Comparison of ENCODE assay signal across 13 cellular contexts in the genomic region with DNA sequence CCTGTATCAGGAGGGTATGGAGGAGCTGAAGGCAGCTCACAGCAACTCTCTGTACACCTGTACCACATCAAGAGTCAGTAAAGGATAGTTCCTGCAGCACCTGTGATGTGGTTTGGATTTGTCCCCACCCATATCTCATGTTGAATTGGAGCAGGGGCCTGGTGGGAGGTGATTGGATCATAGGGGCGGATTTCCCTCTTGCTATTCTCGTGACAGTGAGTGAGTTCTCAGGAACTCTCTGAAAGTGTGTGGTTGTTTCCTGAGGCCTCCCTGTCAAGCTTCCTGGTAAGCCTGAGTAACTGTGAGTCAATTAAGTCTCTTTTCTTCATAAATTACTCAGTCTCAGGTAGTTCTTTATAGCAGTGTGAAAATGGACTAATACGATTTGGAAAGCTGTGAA.
A peak's percentile ranks its signal among the peaks of the same experiment; 100 is the strongest.
DNase-seq lines count a peak whose midpoint lies in the region; ATAC-seq and TF ChIP-seq lines count a peak whose summit lies in the region.
"Had no signal": no experiment of that assay in that cellular context is flagged by ENCODE, and none has a peak within 500 bp of the region (broad histone marks: within the 10 kb centered on the region; RNA-seq: fewer than 3 reads in every experiment).

No MANE protein-coding gene starts in this region.

- H3K4me3 Mint-ChIP-seq in nephron progenitor cell: no peak overlapping the region
- no peak overlapping the region for H3K4me3 Mint-ChIP-seq in stimulated activated naive B cell treated with anti-CD40 and anti-IgM and Interleukin-4, amounts not matched to agents 10 μg/mL and 1 μg/mL and 100 μg/mL, for 72 hours
- H3K4me3 Mint-ChIP-seq: neural progenitor cell had no signal

- peak overlapping the region; percentile 12 for H3K27ac Mint-ChIP-seq in nephron progenitor cell
- no peak overlapping the region for H3K27ac Mint-ChIP-seq in stimulated activated naive B cell treated with anti-CD40 and anti-IgM and Interleukin-4, amounts not matched to agents 10 μg/mL and 1 μg/mL and 100 μg/mL, for 72 hours
- H3K27ac Mint-ChIP-seq: neural progenitor cell had no signal

- H3K36me3 Mint-ChIP-seq in nephron progenitor cell (ENCODE audit: low read depth): peaks cover 64% of the 10 kb centered on the region
- H3K36me3 Mint-ChIP-seq in stimulated activated naive B cell treated with anti-CD40 and anti-IgM and Interleukin-4, amounts not matched to agents 10 μg/mL and 1 μg/mL and 100 μg/mL, for 72 hours: peaks cover 2 to 29% of the 10 kb centered on the region in 2 donors

- H3K27me3 Mint-ChIP-seq in nephron progenitor cell (ENCODE audit: low read depth, poor library complexity): peaks cover 5% of the 10 kb centered on the region
- no peaks in the 10 kb centered on the region for H3K27me3 Mint-ChIP-seq in stimulated activated naive B cell treated with anti-CD40 and anti-IgM and Interleukin-4, amounts not matched to agents 10 μg/mL and 1 μg/mL and 100 μg/mL, for 72 hours

- H3K9me3 Mint-ChIP-seq in nephron progenitor cell: no peaks in the 10 kb centered on the region
- H3K9me3 Mint-ChIP-seq in stimulated activated naive B cell treated with anti-CD40 and anti-IgM and Interleukin-4, amounts not matched to agents 10 μg/mL and 1 μg/mL and 100 μg/mL, for 72 hours: no peaks in the 10 kb centered on the region
- H3K9me3 Mint-ChIP-seq: neural progenitor cell had no signal

- ATAC-seq in stimulated activated naive B cell treated with anti-CD40 and anti-IgM and Interleukin-4, amounts not matched to agents 10 μg/mL and 1 μg/mL and 100 μg/mL, for 72 hours (replicated peaks): peak; percentile 67 to 80
- ATAC-seq: A549, left cardiac atrium had no signal

- H3K4me1 Mint-ChIP-seq in nephron progenitor cell: peaks cover 55% of the 10 kb centered on the region
- peaks cover 24 to 30% of the 10 kb centered on the region in 2 donors for H3K4me1 Mint-ChIP-seq in stimulated activated naive B cell treated with anti-CD40 and anti-IgM and Interleukin-4, amounts not matched to agents 10 μg/mL and 1 μg/mL and 100 μg/mL, for 72 hours

- DNase-seq in activated CD4-positive, alpha-beta T cell treated with anti-CD3 and anti-CD28 coated beads for 24 hours (ENCODE audit: low read depth in 2 of 2): peak; percentile 38 to 39
- DNase-seq in activated CD4-positive, alpha-beta T cell treated with anti-CD3 and anti-CD28 coated beads for 1 hour: no peak
- DNase-seq in activated naive CD4-positive, alpha-beta T cell treated with anti-CD3 and anti-CD28 coated beads, Interleukin-2, amount 50 U/mL, for 16 hours: peak; percentile 60
- DNase-seq in nephron progenitor cell (no peak), NOMO-1 treated with DMSO at 0.1 percent for 48 hours (lab: John Stamatoyannopoulos, UW; ENCODE audit: unreplicated experiment) (no peak), NCI-H526 treated with DMSO at 0.1 percent for 48 hours (lab: John Stamatoyannopoulos, UW) (no peak), NCI-H2029 treated with DMSO at 0.1 percent for 48 hours (lab: John Stamatoyannopoulos, UW) (no peak)
- DNase-seq in stimulated activated naive B cell treated with anti-CD40 and anti-IgM and Interleukin-4, amounts not matched to agents 10 μg/mL and 1 μg/mL and 100 μg/mL, for 72 hours: peak; percentile 17
- DNase-seq: DMS53, left cardiac atrium, NCI-H82 had no signal

- TF ChIP-seq CTCF in nephron progenitor cell (IDR thresholded peaks at IDR 0.05): no peak

Comparison
In these comparisons a context has a peak if more than half of its experiments do, and no peak if none do; other contexts are left out.
1. DNase-seq: peak in activated CD4-positive, alpha-beta T cell treated with anti-CD3 and anti-CD28 coated beads for 24 hours (2 of 2), activated naive CD4-positive, alpha-beta T cell treated with anti-CD3 and anti-CD28 coated beads, Interleukin-2, amount 50 U/mL, for 16 hours (single experiment) and stimulated activated naive B cell treated with anti-CD40 and anti-IgM and Interleukin-4, amounts not matched to agents 10 μg/mL and 1 μg/mL and 100 μg/mL, for 72 hours (single experiment); none in activated CD4-positive, alpha-beta T cell treated with anti-CD3 and anti-CD28 coated beads for 1 hour (single experiment), nephron progenitor cell (single experiment), NOMO-1 treated with DMSO at 0.1 percent for 48 hours (single experiment), NCI-H526 treated with DMSO at 0.1 percent for 48 hours (single experiment) and NCI-H2029 treated with DMSO at 0.1 percent for 48 hours (single experiment).